In genomic region chr7:150448789-150449147, GRCh38 we compare ENCODE assay signal across 8 cellular contexts. TPM values are rescaled to one million over a fixed set of nuclear protein-coding genes. Genes with fewer than 3 reads are reported as not detected.
A peak's percentile ranks its signal among the peaks of the same experiment; 100 is the strongest.
DNase-seq lines count a peak whose midpoint lies in the region; ATAC-seq, FAIRE-seq and TF ChIP-seq lines count a peak whose summit lies in the region.

No MANE protein-coding gene starts in this region.

- no peak overlapping the region for H4K5ac ChIP-seq in H1 (ENCODE audit: insufficient read length, low read depth, low read length)

- POLR2A ChIA-PET in activated CD8-positive, alpha-beta T cell treated with anti-CD3 and anti-CD28 coated beads, Interleukin-2, amount 10 ng/mL, durations not matched to agents 7 days and 5 days (lab: Charles Lee), result interaction anchor here (0.6 to 9.8 kb wide), 15 partner anchors 8 to 307 kb away, joined by 3 to 316 read pairs (median 4); partner anchors contain the start of genes GIMAP2, GIMAP4, GIMAP5 and GIMAP6
- POLR2A ChIA-PET in H1 (lab: Charles Lee; ENCODE audit: partially characterized antibody), result no interaction called here

- no peak for TF ChIP-seq POLR2A in H1 (IDR thresholded peaks at IDR 0.05; ENCODE audit: control extremely low read depth in 1 of 2, low read depth in 2 of 2, low read length in 2 of 2)

- H3K79me2 ChIP-seq in H1 (ENCODE audit: control insufficient read depth in 1 of 2, insufficient read depth in 2 of 2, low read length in 2 of 2), result no peaks in the 10 kb centered on the region

- peaks cover 0 to 12% (median 4%) of the 10 kb centered on the region in 4 experiments; a peak in 4 of 7 replicates for H3K27me3 ChIP-seq in H1 (replicated peaks in 1 of 4; ENCODE audit: control insufficient read depth in 3 of 4, extremely low read depth in 1 of 4, insufficient read depth in 3 of 4, low read length in 3 of 4)

- peaks cover 22% of the 10 kb centered on the region for H3K36me3 Mint-ChIP-seq in activated CD8-positive, alpha-beta T cell treated with anti-CD3 and anti-CD28 coated beads, Interleukin-2, amount 10 ng/mL, durations not matched to agents 7 days and 5 days (ENCODE audit: low read depth)

- no peak overlapping the region for H3K4ac ChIP-seq in H1 (replicated peaks; ENCODE audit: insufficient read length, low read depth, low read length)

- no peak overlapping the region for H3K27ac ChIP-seq in H1 (ENCODE audit: low read depth, low read length)

- no peaks in the 10 kb centered on the region for H3K36me3 ChIP-seq in H1 (ENCODE audit: control insufficient read depth in 2 of 4, insufficient read depth in 4 of 4, low read length in 3 of 4)
- H3K36me3 ChIP-seq in mucosa of descending colon (ENCODE audit: low read depth), result no peaks in the 10 kb centered on the region

- peak; percentile 54 for ATAC-seq in GM18907 (IDR thresholded peaks at IDR 0.05; ENCODE audit: unreplicated experiment)
- peak; percentile 50 for ATAC-seq in HG03457 (IDR thresholded peaks at IDR 0.05; ENCODE audit: unreplicated experiment)
- peak; percentile 58 for ATAC-seq in activated CD8-positive, alpha-beta T cell treated with anti-CD3 and anti-CD28 coated beads, Interleukin-2, amount 10 ng/mL, durations not matched to agents 7 days and 5 days
- ATAC-seq in mucosa of descending colon, result peak; percentile 81

- H2BK20ac ChIP-seq in H1 (ENCODE audit: low read length), result no peak overlapping the region

- H3K9me3 Mint-ChIP-seq in activated CD8-positive, alpha-beta T cell treated with anti-CD3 and anti-CD28 coated beads, Interleukin-2, amount 10 ng/mL, durations not matched to agents 7 days and 5 days (ENCODE audit: insufficient read depth), result no peaks in the 10 kb centered on the region

- H4K20me1 ChIP-seq in H1 (replicated peaks in 1 of 2; ENCODE audit: control insufficient read depth in 1 of 2, insufficient read depth in 2 of 2, low read length in 2 of 2), result no peaks in the 10 kb centered on the region

- H3K4me3 ChIP-seq in H1 (ENCODE audit: extremely low read depth in 1 of 4, insufficient read depth in 2 of 4, low read depth in 3 of 4, low read length in 4 of 4) (no peak overlapping the region), mucosa of descending colon (no peak overlapping the region)

- no peaks in the 10 kb centered on the region for H3K79me1 ChIP-seq in H1 (ENCODE audit: low read depth, low read length)

- H4K91ac ChIP-seq in H1 (replicated peaks; ENCODE audit: insufficient read length, low read length), result no peak overlapping the region

- peak; percentile 76 for FAIRE-seq in H1 (lab: Jason Lieb, UNC)

- H3K4me1 Mint-ChIP-seq in activated CD8-positive, alpha-beta T cell treated with anti-CD3 and anti-CD28 coated beads, Interleukin-2, amount 10 ng/mL, durations not matched to agents 7 days and 5 days (ENCODE audit: low read depth), result peaks cover 55% of the 10 kb centered on the region

- no peak overlapping the region; a peak in 1 of 7 replicates for H3K9ac ChIP-seq in H1 (replicated peaks in 1 of 4; ENCODE audit: extremely low read depth in 1 of 4, low read depth in 3 of 4, low read length in 3 of 4)

- H3K4me1 ChIP-seq in H1 (replicated peaks in 1 of 4; ENCODE audit: control insufficient read depth in 3 of 4, insufficient read depth in 4 of 4, low read length in 3 of 4), result peaks cover 3 to 7% (median 3%) of the 10 kb centered on the region in 4 experiments; a peak in 5 of 7 replicates
- peaks cover 17% of the 10 kb centered on the region for H3K4me1 ChIP-seq in mucosa of descending colon (ENCODE audit: low read depth)

- H4K8ac ChIP-seq in H1 (ENCODE audit: extremely low read depth, insufficient read depth, low read length), result no peak overlapping the region

- peak; percentile 98 to 100 for TF ChIP-seq RAD21 in H1 (IDR thresholded peaks at IDR 0.05 in 1 of 2, conservative IDR thresholded peaks at IDR 0.05 in 1 of 2; ENCODE audit: low read depth in 2 of 2, low read length in 2 of 2)

- H3K4me3 Mint-ChIP-seq in activated CD8-positive, alpha-beta T cell treated with anti-CD3 and anti-CD28 coated beads, Interleukin-2, amount 10 ng/mL, durations not matched to agents 7 days and 5 days, result peak overlapping the region; percentile 97

- CTCF ChIA-PET in activated CD8-positive, alpha-beta T cell treated with anti-CD3 and anti-CD28 coated beads, Interleukin-2, amount 10 ng/mL, durations not matched to agents 7 days and 5 days (lab: Charles Lee), result interaction anchor here (0.6 to 5.0 kb wide), 65 partner anchors 8 to 320 kb away, joined by 3 to 85 read pairs (median 5); partner anchors contain the start of genes GIMAP1, GIMAP2, GIMAP4 and GIMAP5
- CTCF ChIA-PET in H1 (lab: Charles Lee; ENCODE audit: partially characterized antibody), result interaction anchor here (0.6 to 3.4 kb wide), 51 partner anchors 8 to 450 kb away, joined by 3 to 12 read pairs (median 4); partner anchors contain the start of genes GIMAP1, GIMAP2, GIMAP4 and TMEM176B

- no peak overlapping the region for H3K23ac ChIP-seq in H1 (ENCODE audit: insufficient read length)

- no peak overlapping the region for H3K4me2 ChIP-seq in H1 (ENCODE audit: insufficient read depth in 1 of 2, low read depth in 2 of 2, low read length in 2 of 2)

- TF ChIP-seq CTCF in H1 (IDR thresholded peaks at IDR 0.05; ENCODE audit: control extremely low read depth in 1 of 3, insufficient read depth in 1 of 3, low read depth in 1 of 3, low read length in 3 of 3) (peak; percentile 91 to 97 (median 95)), mucosa of descending colon (IDR thresholded peaks at IDR 0.05) (peak; percentile 89)

- H3K9me3 ChIP-seq in H1 (ENCODE audit: insufficient read depth in 2 of 2, low read depth in 1 of 2, low read length in 1 of 2) (no peaks in the 10 kb centered on the region; a peak in 1 of 4 replicates), mucosa of descending colon (no peaks in the 10 kb centered on the region)

- 16% methylated on average over 6 of the region's 6 CpGs; no CpG with 5 or more reads in 1 of the 2 experiments for WGBS in H1 (ENCODE audit: extremely low coverage in 1 of 2, insufficient coverage in 1 of 2, insufficient read length in 1 of 2, insufficient replicate concordance in 2 of 2, low coverage in 1 of 2, low lambda C conversion rate in 2 of 2, missing lambda C conversion rate in 1 of 2), 2 experiments

- H3K23me2 ChIP-seq in H1 (ENCODE audit: low read depth, low read length), result no peaks in the 10 kb centered on the region

- peak; percentile 91 for DNase-seq in AG20443 (ENCODE audit: low spot score)
- DNase-seq in NCI-H774 (lab: John Stamatoyannopoulos, UW), result peak; percentile 55
- peak; percentile 93 for DNase-seq in activated CD8-positive, alpha-beta T cell treated with anti-CD3 and anti-CD28 coated beads, Interleukin-2, amount 10 ng/mL, durations not matched to agents 7 days and 5 days
- peak; percentile 47 to 91 for DNase-seq in H1 (ENCODE audit: low read depth in 1 of 2, low spot score in 2 of 2)
- DNase-seq in mucosa of descending colon, result peak; percentile 84 to 87 (median 86)
- DNase-seq in stimulated activated CD8-positive, alpha-beta memory T cell treated with anti-CD3 and anti-CD28 coated beads, Interleukin-4, amount 100 ng/mL, for 24 hours (ENCODE audit: low read depth), result peak; percentile 73

- H2AK5ac ChIP-seq in H1 (ENCODE audit: low read depth, low read length), result no peak overlapping the region

- no peak overlapping the region for H2AFZ ChIP-seq in H1 (ENCODE audit: low read length)

- H3K56ac ChIP-seq in H1 (replicated peaks; ENCODE audit: insufficient read length, low read depth, low read length), result no peak overlapping the region

- H2BK5ac ChIP-seq in H1 (ENCODE audit: low read depth, low read length), result no peak overlapping the region

- H2BK12ac ChIP-seq in H1 (ENCODE audit: low read depth, low read length), result no peak overlapping the region

- intact Hi-C loops in mucosa of descending colon (cut with DNase I, micrococcal nuclease), result loop anchor here in 1 of 2 donors (5.0 kb wide), 1 partner anchor 304 kb away; no protein-coding TSS in a partner anchor

- H3K18ac ChIP-seq in H1 (ENCODE audit: extremely low read depth, low read length), result no peak overlapping the region

- H3K27me3 Mint-ChIP-seq in activated CD8-positive, alpha-beta T cell treated with anti-CD3 and anti-CD28 coated beads, Interleukin-2, amount 10 ng/mL, durations not matched to agents 7 days and 5 days (ENCODE audit: low read depth), result no peaks in the 10 kb centered on the region

- no peak for TF ChIP-seq EP300 in H1 (IDR thresholded peaks at IDR 0.05; ENCODE audit: borderline replicate concordance in 1 of 2, low read depth in 2 of 2, low read length in 2 of 2)

- peak overlapping the region; percentile 95 for H3K27ac Mint-ChIP-seq in activated CD8-positive, alpha-beta T cell treated with anti-CD3 and anti-CD28 coated beads, Interleukin-2, amount 10 ng/mL, durations not matched to agents 7 days and 5 days

- H2BK15ac ChIP-seq in H1 (ENCODE audit: low read length), result no peak overlapping the region

- no peak overlapping the region for H3K14ac ChIP-seq in H1 (ENCODE audit: insufficient read length)

- no peak overlapping the region for H2BK120ac ChIP-seq in H1 (replicated peaks; ENCODE audit: low read depth, low read length)

TF ChIP-seq in H1, 55 proteins besides CTCF, POLR2A, EP300 and RAD21 (continues in another document):
- TF ChIP-seq SAP30 (IDR thresholded peaks at IDR 0.05; ENCODE audit: insufficient read depth, insufficient replicate concordance, low read length) (no peak), MAFK (IDR thresholded peaks at IDR 0.05; ENCODE audit: low read depth, low read length) (peak; percentile 92), PHF8 (conservative IDR thresholded peaks at IDR 0.05; ENCODE audit: low read depth, low read length) (no peak), YY1 (IDR thresholded peaks at IDR 0.05; ENCODE audit: low read depth, low read length) (peak; percentile 42; the same call in 1 of the 2 replicates), SIRT6 (IDR thresholded peaks at IDR 0.05; ENCODE audit: low read length) (no peak), KDM4A (IDR thresholded peaks at IDR 0.05; ENCODE audit: low read depth, low read length, severe bottlenecking) (no peak), RFX5 (IDR thresholded peaks at IDR 0.05; ENCODE audit: borderline replicate concordance, low read depth, low read length) (peak; percentile 21; the same call in 1 of the 2 replicates), JUND (IDR thresholded peaks at IDR 0.05; ENCODE audit: low read length) (peak; percentile 9; the same call in 1 of the 2 replicates)

RNA-seq across cellular contexts. Expression of gene GIMAP8, which starts 1.7 kb away (rescaled TPM):
- total RNA-seq in activated CD8-positive, alpha-beta T cell treated with anti-CD3 and anti-CD28 coated beads, Interleukin-2, amount 10 ng/mL, durations not matched to agents 7 days and 5 days, result 10 to 100 TPM; 21.5 to 22.3 TPM
- total RNA-seq in H1 (2021; fragmentation: NEBNext Ultra II Directional; extraction: Animal tissue kit (Norgen Biotek cat#: 25700)), result not detected in 2 replicates
- not detected in 2 replicates for polyA plus RNA-seq in H1 (2011; rRNA removed)
- not detected for polyA plus RNA-seq in H1 (2011; cell fraction: cytosol; rRNA removed)
- polyA plus RNA-seq in H1 (2011; cell fraction: nucleus; rRNA removed), result not detected
- not detected in 4 replicates for polyA plus RNA-seq in H1 (2012, experiment 1 of 2)
- polyA plus RNA-seq in H1 (2012, experiment 2 of 2), result not detected
- not detected for polyA plus RNA-seq in H1 (2013, experiment 1 of 2)
- polyA plus RNA-seq in H1 (2013, experiment 2 of 2), result 0.02 TPM
- not detected in 2 replicates for polyA minus RNA-seq in H1 (2011; rRNA and poly(A)+ RNA removed)
- polyA minus RNA-seq in H1 (2011; cell fraction: cytosol; rRNA and poly(A)+ RNA removed), result not detected
- polyA minus RNA-seq in H1 (2011; cell fraction: nucleus; rRNA and poly(A)+ RNA removed), result 0.20 TPM
- total RNA-seq in mucosa of descending colon, result 1 to 10 TPM; 4.1 to 9.1 (median 5.5) TPM
